1 cellular context compared by ENCODE assay signal in the genomic region with DNA sequence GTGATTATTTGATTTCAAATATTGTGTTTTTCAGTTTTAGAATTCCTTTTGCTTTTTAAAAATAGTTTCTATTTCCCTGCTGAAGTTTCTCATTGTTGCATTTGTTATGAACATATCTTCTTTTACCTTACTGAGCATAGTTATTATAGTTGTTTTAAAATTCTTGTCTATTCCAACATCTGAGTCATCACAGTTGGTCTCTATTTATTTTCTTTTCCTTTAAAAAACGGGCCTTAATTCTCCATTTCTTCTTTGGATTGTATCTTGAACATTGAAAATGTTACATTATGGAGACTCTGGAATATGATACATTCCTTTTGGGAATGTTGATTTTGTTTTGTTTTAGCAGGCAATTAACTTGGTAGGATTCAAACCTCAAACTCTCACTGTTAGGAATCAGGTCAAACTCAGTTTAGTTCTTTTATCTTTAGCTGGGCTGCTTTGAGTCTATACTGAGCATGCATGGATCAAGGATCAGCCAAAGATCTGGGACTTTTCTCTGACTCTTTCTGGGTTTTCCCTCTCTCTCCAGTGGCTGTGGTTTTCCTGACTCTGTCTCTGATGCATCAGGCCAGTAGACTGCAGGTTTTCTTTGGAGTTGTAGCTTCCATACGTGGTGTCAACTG.
TF ChIP-seq lines count a peak whose summit lies in the region.

No MANE protein-coding gene starts in this region.

TF ChIP-seq in IMR-90, 13 proteins besides CTCF, POLR2A, EP300 and RAD21:
- TF ChIP-seq FOS (IDR thresholded peaks at IDR 0.05; ENCODE audit: low read depth, low read length) (peak; percentile 19; the same call in 1 of the 2 replicates), MAZ (IDR thresholded peaks at IDR 0.05; ENCODE audit: borderline replicate concordance, low read depth, low read length) (no peak), RFX5 (IDR thresholded peaks at IDR 0.05; ENCODE audit: low read depth, low read length) (no peak), SMC3 (IDR thresholded peaks at IDR 0.05; ENCODE audit: low read depth, low read length) (no peak), MAFK (IDR thresholded peaks at IDR 0.05; ENCODE audit: low read depth, low read length) (no peak)
TF ChIP-seq in IMR-90: peak in this region for 1.
